In the genomic region with DNA sequence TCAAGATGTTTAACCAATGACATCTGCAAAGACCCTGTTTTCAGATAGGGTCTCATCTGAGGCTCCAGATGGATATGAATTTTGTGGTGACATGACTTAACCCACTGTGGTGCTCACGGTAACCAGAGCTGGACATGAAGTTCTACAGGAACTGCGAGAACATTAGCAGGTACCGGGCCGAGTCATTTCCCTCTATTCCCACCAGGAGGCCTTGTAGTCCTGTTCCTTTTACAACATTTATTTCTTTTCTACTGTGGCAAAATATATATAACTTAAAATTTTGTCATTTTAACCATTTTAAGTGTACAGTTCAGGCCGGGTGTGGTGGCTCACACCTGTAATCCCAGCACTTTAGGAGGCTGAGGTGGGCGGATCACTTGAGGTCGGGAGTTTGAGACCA, we compare ENCODE assay signal across 9 cellular contexts. TPM values are rescaled to one million over a fixed set of nuclear protein-coding genes. Genes with fewer than 3 reads are reported as not detected.
A peak's percentile ranks its signal among the peaks of the same experiment; 100 is the strongest.
DNase-seq lines count a peak whose midpoint lies in the region; ATAC-seq and TF ChIP-seq lines count a peak whose summit lies in the region.
"Had no signal": no experiment of that assay in that cellular context is flagged by ENCODE, and none has a peak within 500 bp of the region (broad histone marks: within the 10 kb centered on the region; RNA-seq: fewer than 3 reads in every experiment).

No MANE protein-coding gene starts in this region.

- H3K27me3 ChIP-seq in OCI-LY3 (ENCODE audit: low read depth, low read length) = peaks cover 16% of the 10 kb centered on the region
- no peaks in the 10 kb centered on the region for H3K27me3 ChIP-seq in esophagus muscularis mucosa
- H3K27me3 ChIP-seq in stomach = peaks cover 0 to 3% (median 0%) of the 10 kb centered on the region in 3 donors

- 77% methylated on average over 7 of the region's 7 CpGs for WGBS in esophagus muscularis mucosa
- 54 to 78% (median 66%) methylated on average over 7 of the region's 7 CpGs for WGBS in stomach, 5 donors

- no peak overlapping the region for H3K9ac ChIP-seq in OCI-LY3 (ENCODE audit: low read length)

- H3K27ac ChIP-seq in OCI-LY3 (ENCODE audit: low read length) = no peak overlapping the region
- H3K27ac ChIP-seq in esophagus muscularis mucosa (replicated peaks in 1 of 4) = no peak overlapping the region
- H3K27ac ChIP-seq in stomach = no peak overlapping the region

- H3K4me2 ChIP-seq in OCI-LY3 (ENCODE audit: low read length) = no peak overlapping the region

- no peaks in the 10 kb centered on the region for H3K79me2 ChIP-seq in OCI-LY3 (ENCODE audit: low read length)

- intact Hi-C loops in esophagus muscularis mucosa (cut with DNase I) = no loop called here
- intact Hi-C loops in stomach (cut with DNase I; ENCODE audit: low total_unique reads) = no loop called here
- intact Hi-C loops in head of caudate nucleus (cut with DNase I) = no loop called here

- H2AFZ ChIP-seq in OCI-LY3 (ENCODE audit: low read depth, low read length) = no peak overlapping the region

- ATAC-seq in GM18858 (IDR thresholded peaks at IDR 0.05; ENCODE audit: unreplicated experiment) = no peak

- DNase-seq in DMS 273 (lab: John Stamatoyannopoulos, UW; ENCODE audit: unreplicated experiment) = peak; percentile 45
- DNase-seq in DMS 273 treated with DMSO at 0.1 percent for 48 hours (lab: John Stamatoyannopoulos, UW) = no peak
- no peak for DNase-seq in esophagus muscularis mucosa (ENCODE audit: extremely low spot score)
- no peak for DNase-seq in stomach
- DNase-seq in iPS-NIHi7 (ENCODE audit: extremely low spot score) = no peak
- no peak for DNase-seq in head of caudate nucleus
- DNase-seq: 8988T had no signal

- TF ChIP-seq POLR2A in esophagus muscularis mucosa (IDR thresholded peaks at IDR 0.05; ENCODE audit: low read depth) (no peak), stomach (IDR thresholded peaks at IDR 0.05) (no peak)

- TF ChIP-seq EP300 in esophagus muscularis mucosa (IDR thresholded peaks at IDR 0.05) = no peak
- TF ChIP-seq EP300 in stomach (IDR thresholded peaks at IDR 0.05) = no peak

- H3K9me3 ChIP-seq in OCI-LY3 (ENCODE audit: insufficient read depth, low read length) (no peaks in the 10 kb centered on the region), esophagus muscularis mucosa (no peaks in the 10 kb centered on the region), stomach (no peaks in the 10 kb centered on the region)

- TF ChIP-seq CTCF in OCI-LY3 (IDR thresholded peaks at IDR 0.05; ENCODE audit: low read depth, low read length) (peak; percentile 36), esophagus muscularis mucosa (IDR thresholded peaks at IDR 0.05) (peak; percentile 26 to 51 (median 35)), stomach (IDR thresholded peaks at IDR 0.05) (peak in 5 of 7 experiments; percentile 16 to 49 (median 36))

- H3K36me3 ChIP-seq in OCI-LY3 (replicated peaks; ENCODE audit: low read depth, low read length) (no peaks in the 10 kb centered on the region), esophagus muscularis mucosa (no peaks in the 10 kb centered on the region), stomach (no peaks in the 10 kb centered on the region)

- H3K4me3 ChIP-seq in OCI-LY3 (ENCODE audit: low read length) = no peak overlapping the region
- no peak overlapping the region for H3K4me3 ChIP-seq in esophagus muscularis mucosa
- H3K4me3 ChIP-seq in stomach = no peak overlapping the region

- H4K20me1 ChIP-seq in OCI-LY3 (ENCODE audit: insufficient read depth, low read length) = no peaks in the 10 kb centered on the region

- peaks cover 10% of the 10 kb centered on the region for H3K4me1 ChIP-seq in OCI-LY3 (ENCODE audit: low read length)
- H3K4me1 ChIP-seq in esophagus muscularis mucosa = peaks cover 10 to 13% (median 11%) of the 10 kb centered on the region in 4 donors
- H3K4me1 ChIP-seq in stomach = peaks cover 0 to 4% (median 2%) of the 10 kb centered on the region in 4 donors

RNA-seq across cellular contexts. Expression of a gene that starts 7.6 kb away (rescaled TPM):
- total RNA-seq in esophagus muscularis mucosa (not detected), stomach (not detected)
- polyA plus RNA-seq in stomach = not detected

RNA-seq across cellular contexts. Expression of a gene that starts 26.0 kb away (rescaled TPM):
- 10 to 100 TPM; 32.6 to 51.0 (median 40.1) TPM for total RNA-seq in esophagus muscularis mucosa
- 100 to 1,000 TPM in 2 of 5 donors, 10 to 100 TPM in 3; 32.1 to 243 (median 99.5) TPM for total RNA-seq in stomach
- polyA plus RNA-seq in stomach = 10 to 100 TPM; 21.4 to 39.8 (median 24.0) TPM

RNA-seq across cellular contexts. Expression of a gene that starts 48.9 kb away (rescaled TPM):
- total RNA-seq in esophagus muscularis mucosa = 1 to 10 TPM in 1 of 4 donors, not detected in 3; 2.0 TPM
- total RNA-seq in stomach = not detected
- polyA plus RNA-seq in stomach = under 1 TPM in 1 of 3 donors, not detected in 2; 0.70 TPM

RNA-seq across cellular contexts. Expression of a gene that starts 51.1 kb away (rescaled TPM):
- total RNA-seq in esophagus muscularis mucosa = 10 to 100 TPM; 15.1 to 40.3 (median 27.9) TPM
- 10 to 100 TPM; 11.6 to 63.3 (median 16.3) TPM for total RNA-seq in stomach
- polyA plus RNA-seq in stomach = 10 to 100 TPM; 14.1 to 25.7 (median 21.7) TPM

RNA-seq across cellular contexts. Expression of a gene that starts 57.7 kb away (rescaled TPM):
- total RNA-seq in esophagus muscularis mucosa (100 to 1,000 TPM; 197 to 241 (median 206) TPM), stomach (100 to 1,000 TPM in 2 of 5 donors, 10 to 100 TPM in 2, 1 to 10 TPM in 1; 5.8 to 117 (median 69.3) TPM)
- 100 to 1,000 TPM in 1 of 3 donors, 10 to 100 TPM in 2; 58.2 to 169 (median 61.7) TPM for polyA plus RNA-seq in stomach
